In the genomic region with DNA sequence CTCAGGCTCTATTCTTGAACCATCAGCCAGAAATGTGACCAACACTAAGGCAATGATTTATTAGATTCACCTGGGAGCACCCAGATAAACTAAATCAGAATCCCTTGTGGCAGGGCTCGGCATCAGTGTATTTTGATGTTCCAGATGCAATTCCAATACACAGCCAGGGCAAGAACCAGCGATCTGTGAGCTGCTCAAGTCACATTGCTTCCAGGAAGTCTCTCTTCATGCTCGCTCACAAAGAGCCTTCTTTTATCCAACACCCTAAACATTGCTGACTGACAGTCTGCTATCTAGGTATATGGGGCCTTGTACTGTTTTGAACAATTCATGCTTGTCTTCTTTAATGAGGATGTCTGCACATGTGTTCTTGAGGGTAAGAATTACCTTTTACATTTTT, we compare ENCODE assay signal across 1 cellular context.
TF ChIP-seq lines count a peak whose summit lies in the region.

No MANE protein-coding gene starts in this region.

TF ChIP-seq in GM23338, 12 proteins besides CTCF, POLR2A, EP300 and RAD21 (continued from another document):
- TF ChIP-seq, protein P1, sequence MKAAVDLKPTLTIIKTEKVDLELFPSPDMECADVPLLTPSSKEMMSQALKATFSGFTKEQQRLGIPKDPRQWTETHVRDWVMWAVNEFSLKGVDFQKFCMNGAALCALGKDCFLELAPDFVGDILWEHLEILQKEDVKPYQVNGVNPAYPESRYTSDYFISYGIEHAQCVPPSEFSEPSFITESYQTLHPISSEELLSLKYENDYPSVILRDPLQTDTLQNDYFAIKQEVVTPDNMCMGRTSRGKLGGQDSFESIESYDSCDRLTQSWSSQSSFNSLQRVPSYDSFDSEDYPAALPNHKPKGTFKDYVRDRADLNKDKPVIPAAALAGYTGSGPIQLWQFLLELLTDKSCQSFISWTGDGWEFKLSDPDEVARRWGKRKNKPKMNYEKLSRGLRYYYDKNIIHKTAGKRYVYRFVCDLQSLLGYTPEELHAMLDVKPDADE (IDR thresholded peaks at IDR 0.05) = no peak
- TF ChIP-seq CREB1 (CRISPR knock-in tag; IDR thresholded peaks at IDR 0.05; ENCODE audit: low read depth) = no peak
- TF ChIP-seq ZNF114 (CRISPR knock-in tag; IDR thresholded peaks at IDR 0.05) = no peak
- no peak for TF ChIP-seq POLR2AphosphoS5 (IDR thresholded peaks at IDR 0.05; ENCODE audit: low read depth)
- no peak for TF ChIP-seq EZH2phosphoT487 (IDR thresholded peaks at IDR 0.05; ENCODE audit: unreplicated experiment)
- no peak for TF ChIP-seq STAT1 (IDR thresholded peaks at IDR 0.05; ENCODE audit: unreplicated experiment)
- TF ChIP-seq REST (IDR thresholded peaks at IDR 0.05; ENCODE audit: unreplicated experiment) = no peak
- no peak for TF ChIP-seq EZH2 (IDR thresholded peaks at IDR 0.05; ENCODE audit: low read depth, unreplicated experiment)
- no peak for TF ChIP-seq NANOG (IDR thresholded peaks at IDR 0.05; ENCODE audit: borderline replicate concordance)
TF ChIP-seq in GM23338: peak in this region for 0.
